ENCODE assay signal across 1 cellular context in the genomic region with DNA sequence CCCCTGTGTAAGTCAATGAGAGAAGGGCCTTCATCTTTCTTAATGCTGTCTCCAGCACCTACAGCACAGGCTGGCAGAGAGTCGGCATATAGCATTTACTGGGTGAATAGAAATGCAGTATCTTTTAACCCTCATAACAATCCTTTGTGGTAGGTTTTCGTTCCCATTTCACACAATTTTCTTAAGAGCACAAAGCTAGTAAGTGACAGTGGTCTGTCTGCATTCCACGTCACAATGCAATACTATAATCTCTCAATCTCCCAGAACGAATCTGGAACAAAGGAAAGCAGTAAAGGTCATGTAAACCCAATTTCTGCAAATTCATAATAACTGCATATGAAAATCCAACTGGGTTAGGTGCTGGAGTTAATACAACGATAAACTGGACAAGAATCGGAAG.
TF ChIP-seq lines count a peak whose summit lies in the region.

No MANE protein-coding gene starts in this region.

TF ChIP-seq in GM12878, 131 proteins besides CTCF, POLR2A, EP300 and RAD21:
- TF ChIP-seq PBX3 (IDR thresholded peaks at IDR 0.05; ENCODE audit: insufficient replicate concordance, low read depth, low read length), result no peak
- TF ChIP-seq ZNF622 (IDR thresholded peaks at IDR 0.05), result no peak
- TF ChIP-seq, protein P1, sequence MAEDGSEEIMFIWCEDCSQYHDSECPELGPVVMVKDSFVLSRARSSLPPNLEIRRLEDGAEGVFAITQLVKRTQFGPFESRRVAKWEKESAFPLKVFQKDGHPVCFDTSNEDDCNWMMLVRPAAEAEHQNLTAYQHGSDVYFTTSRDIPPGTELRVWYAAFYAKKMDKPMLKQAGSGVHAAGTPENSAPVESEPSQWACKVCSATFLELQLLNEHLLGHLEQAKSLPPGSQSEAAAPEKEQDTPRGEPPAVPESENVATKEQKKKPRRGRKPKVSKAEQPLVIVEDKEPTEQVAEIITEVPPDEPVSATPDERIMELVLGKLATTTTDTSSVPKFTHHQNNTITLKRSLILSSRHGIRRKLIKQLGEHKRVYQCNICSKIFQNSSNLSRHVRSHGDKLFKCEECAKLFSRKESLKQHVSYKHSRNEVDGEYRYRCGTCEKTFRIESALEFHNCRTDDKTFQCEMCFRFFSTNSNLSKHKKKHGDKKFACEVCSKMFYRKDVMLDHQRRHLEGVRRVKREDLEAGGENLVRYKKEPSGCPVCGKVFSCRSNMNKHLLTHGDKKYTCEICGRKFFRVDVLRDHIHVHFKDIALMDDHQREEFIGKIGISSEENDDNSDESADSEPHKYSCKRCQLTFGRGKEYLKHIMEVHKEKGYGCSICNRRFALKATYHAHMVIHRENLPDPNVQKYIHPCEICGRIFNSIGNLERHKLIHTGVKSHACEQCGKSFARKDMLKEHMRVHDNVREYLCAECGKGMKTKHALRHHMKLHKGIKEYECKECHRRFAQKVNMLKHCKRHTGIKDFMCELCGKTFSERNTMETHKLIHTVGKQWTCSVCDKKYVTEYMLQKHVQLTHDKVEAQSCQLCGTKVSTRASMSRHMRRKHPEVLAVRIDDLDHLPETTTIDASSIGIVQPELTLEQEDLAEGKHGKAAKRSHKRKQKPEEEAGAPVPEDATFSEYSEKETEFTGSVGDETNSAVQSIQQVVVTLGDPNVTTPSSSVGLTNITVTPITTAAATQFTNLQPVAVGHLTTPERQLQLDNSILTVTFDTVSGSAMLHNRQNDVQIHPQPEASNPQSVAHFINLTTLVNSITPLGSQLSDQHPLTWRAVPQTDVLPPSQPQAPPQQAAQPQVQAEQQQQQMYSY (CRISPR knock-in tag; IDR thresholded peaks at IDR 0.05), result no peak
- TF ChIP-seq, protein P2, sequence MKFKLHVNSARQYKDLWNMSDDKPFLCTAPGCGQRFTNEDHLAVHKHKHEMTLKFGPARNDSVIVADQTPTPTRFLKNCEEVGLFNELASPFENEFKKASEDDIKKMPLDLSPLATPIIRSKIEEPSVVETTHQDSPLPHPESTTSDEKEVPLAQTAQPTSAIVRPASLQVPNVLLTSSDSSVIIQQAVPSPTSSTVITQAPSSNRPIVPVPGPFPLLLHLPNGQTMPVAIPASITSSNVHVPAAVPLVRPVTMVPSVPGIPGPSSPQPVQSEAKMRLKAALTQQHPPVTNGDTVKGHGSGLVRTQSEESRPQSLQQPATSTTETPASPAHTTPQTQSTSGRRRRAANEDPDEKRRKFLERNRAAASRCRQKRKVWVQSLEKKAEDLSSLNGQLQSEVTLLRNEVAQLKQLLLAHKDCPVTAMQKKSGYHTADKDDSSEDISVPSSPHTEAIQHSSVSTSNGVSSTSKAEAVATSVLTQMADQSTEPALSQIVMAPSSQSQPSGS (IDR thresholded peaks at IDR 0.05; ENCODE audit: low read length), result no peak
- TF ChIP-seq, protein P3, sequence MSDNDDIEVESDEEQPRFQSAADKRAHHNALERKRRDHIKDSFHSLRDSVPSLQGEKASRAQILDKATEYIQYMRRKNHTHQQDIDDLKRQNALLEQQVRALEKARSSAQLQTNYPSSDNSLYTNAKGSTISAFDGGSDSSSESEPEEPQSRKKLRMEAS (IDR thresholded peaks at IDR 0.05; ENCODE audit: low read depth, low read length), result no peak
- TF ChIP-seq, protein P4, sequence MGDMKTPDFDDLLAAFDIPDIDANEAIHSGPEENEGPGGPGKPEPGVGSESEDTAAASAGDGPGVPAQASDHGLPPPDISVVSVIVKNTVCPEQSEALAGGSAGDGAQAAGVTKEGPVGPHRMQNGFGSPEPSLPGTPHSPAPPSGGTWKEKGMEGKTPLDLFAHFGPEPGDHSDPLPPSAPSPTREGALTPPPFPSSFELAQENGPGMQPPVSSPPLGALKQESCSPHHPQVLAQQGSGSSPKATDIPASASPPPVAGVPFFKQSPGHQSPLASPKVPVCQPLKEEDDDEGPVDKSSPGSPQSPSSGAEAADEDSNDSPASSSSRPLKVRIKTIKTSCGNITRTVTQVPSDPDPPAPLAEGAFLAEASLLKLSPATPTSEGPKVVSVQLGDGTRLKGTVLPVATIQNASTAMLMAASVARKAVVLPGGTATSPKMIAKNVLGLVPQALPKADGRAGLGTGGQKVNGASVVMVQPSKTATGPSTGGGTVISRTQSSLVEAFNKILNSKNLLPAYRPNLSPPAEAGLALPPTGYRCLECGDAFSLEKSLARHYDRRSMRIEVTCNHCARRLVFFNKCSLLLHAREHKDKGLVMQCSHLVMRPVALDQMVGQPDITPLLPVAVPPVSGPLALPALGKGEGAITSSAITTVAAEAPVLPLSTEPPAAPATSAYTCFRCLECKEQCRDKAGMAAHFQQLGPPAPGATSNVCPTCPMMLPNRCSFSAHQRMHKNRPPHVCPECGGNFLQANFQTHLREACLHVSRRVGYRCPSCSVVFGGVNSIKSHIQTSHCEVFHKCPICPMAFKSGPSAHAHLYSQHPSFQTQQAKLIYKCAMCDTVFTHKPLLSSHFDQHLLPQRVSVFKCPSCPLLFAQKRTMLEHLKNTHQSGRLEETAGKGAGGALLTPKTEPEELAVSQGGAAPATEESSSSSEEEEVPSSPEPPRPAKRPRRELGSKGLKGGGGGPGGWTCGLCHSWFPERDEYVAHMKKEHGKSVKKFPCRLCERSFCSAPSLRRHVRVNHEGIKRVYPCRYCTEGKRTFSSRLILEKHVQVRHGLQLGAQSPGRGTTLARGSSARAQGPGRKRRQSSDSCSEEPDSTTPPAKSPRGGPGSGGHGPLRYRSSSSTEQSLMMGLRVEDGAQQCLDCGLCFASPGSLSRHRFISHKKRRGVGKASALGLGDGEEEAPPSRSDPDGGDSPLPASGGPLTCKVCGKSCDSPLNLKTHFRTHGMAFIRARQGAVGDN (IDR thresholded peaks at IDR 0.05), result no peak
